15 cellular contexts compared by ENCODE assay signal in genomic region chr20:63897978-63898561, GRCh38. TPM values are rescaled to one million over a fixed set of nuclear protein-coding genes. Genes with fewer than 3 reads are reported as not detected.
DNase-seq lines count a peak whose midpoint lies in the region; ATAC-seq and TF ChIP-seq lines count a peak whose summit lies in the region.
"Had no signal": no experiment of that assay in that cellular context is flagged by ENCODE, and none has a peak within 500 bp of the region (broad histone marks: within the 10 kb centered on the region; RNA-seq: fewer than 3 reads in every experiment).

No MANE protein-coding gene starts in this region.

- no peak overlapping the region for H2AFZ ChIP-seq in PC-9
- H2AFZ ChIP-seq in trophoblast cell (ENCODE audit: insufficient read depth, low read length, poor library complexity): no peak overlapping the region

- peaks cover 57% of the 10 kb centered on the region for H3K4me1 Mint-ChIP-seq in activated CD8-positive, alpha-beta memory T cell treated with anti-CD3 and anti-CD28 coated beads, Interleukin-2, amount 10 ng/mL, durations not matched to agents 7 days and 5 days
- peaks cover 49% of the 10 kb centered on the region for H3K4me1 Mint-ChIP-seq in central memory CD8-positive, alpha-beta T cell
- peaks cover 27% of the 10 kb centered on the region for H3K4me1 Mint-ChIP-seq in MCF 10A (ENCODE audit: insufficient read depth, unreplicated experiment)

- no peak overlapping the region for H3K18ac ChIP-seq in trophoblast cell (ENCODE audit: low read length)

- H4K8ac ChIP-seq in trophoblast cell (ENCODE audit: low read depth, low read length): no peak overlapping the region

- H3K23ac ChIP-seq in trophoblast cell (ENCODE audit: low read length): no peak overlapping the region

- CTCF ChIA-PET in activated CD8-positive, alpha-beta memory T cell treated with anti-CD3 and anti-CD28 coated beads, Interleukin-2, amount 10 ng/mL, durations not matched to agents 7 days and 5 days (lab: Charles Lee): interaction anchor here (1.5 kb wide), 1 partner anchor 82 kb away, joined by 6 read pairs; the partner anchor contains the start of gene SAMD10
- CTCF ChIA-PET in PC-9 (lab: Charles Lee) (interaction anchor here (0.7 kb wide), 1 partner anchor 92 kb away, joined by 3 read pairs; no protein-coding TSS in a partner anchor), MCF 10A (lab: Yijun Ruan, JAX) (interaction anchor here (1.5 kb wide), 2 partner anchors 76 to 140 kb away, joined by 3 read pairs; no protein-coding TSS in a partner anchor)

- H3K27ac ChIP-seq in PC-9 (no peak overlapping the region), trophoblast cell (ENCODE audit: low read depth, low read length) (no peak overlapping the region)
- H3K27ac ChIP-seq: thoracic aorta had no signal

- H3K36me3 ChIP-seq in PC-9 (ENCODE audit: low read depth) (peaks cover 10% of the 10 kb centered on the region; the same call in 1 of the 2 replicates), trophoblast cell (ENCODE audit: control insufficient read depth in 1 of 2, insufficient read depth in 2 of 2, low read length in 2 of 2) (peaks cover 5 to 12% of the 10 kb centered on the region in 2 experiments)
- H3K36me3 ChIP-seq: pancreas, thoracic aorta had no signal

- H2BK5ac ChIP-seq in trophoblast cell (ENCODE audit: low read depth, low read length, poor library complexity): no peak overlapping the region

- POLR2A ChIA-PET in PC-9 (lab: Charles Lee; ENCODE audit: unreplicated experiment): no interaction called here
- POLR2A ChIA-PET in MCF 10A (lab: Yijun Ruan, JAX): interaction anchor here (6.8 kb wide), 1 partner anchor 32 kb away, joined by 142 read pairs; the partner anchor contains the start of gene TPD52L2

- no peak overlapping the region for H3K4me3 Mint-ChIP-seq in activated CD8-positive, alpha-beta memory T cell treated with anti-CD3 and anti-CD28 coated beads, Interleukin-2, amount 10 ng/mL, durations not matched to agents 7 days and 5 days
- H3K4me3 Mint-ChIP-seq in central memory CD8-positive, alpha-beta T cell: peak overlapping the region; percentile 90
- H3K4me3 Mint-ChIP-seq in MCF 10A (ENCODE audit: unreplicated experiment): no peak overlapping the region

- no peak for ATAC-seq in activated CD8-positive, alpha-beta memory T cell treated with anti-CD3 and anti-CD28 coated beads, Interleukin-2, amount 10 ng/mL, durations not matched to agents 7 days and 5 days
- no peak for ATAC-seq in central memory CD8-positive, alpha-beta T cell (replicated peaks; ENCODE audit: extremely low read depth, poor library complexity, severe bottlenecking)
- ATAC-seq in GM21528 (IDR thresholded peaks at IDR 0.05; ENCODE audit: low FRiP score, unreplicated experiment): no peak
- no peak for ATAC-seq in HG03039 (IDR thresholded peaks at IDR 0.05; ENCODE audit: unreplicated experiment)
- ATAC-seq: pancreas had no signal

- peak overlapping the region; percentile 25 for H3K27ac Mint-ChIP-seq in activated CD8-positive, alpha-beta memory T cell treated with anti-CD3 and anti-CD28 coated beads, Interleukin-2, amount 10 ng/mL, durations not matched to agents 7 days and 5 days
- no peak overlapping the region for H3K27ac Mint-ChIP-seq in central memory CD8-positive, alpha-beta T cell (ENCODE audit: low read depth)
- H3K27ac Mint-ChIP-seq in MCF 10A (ENCODE audit: low read depth, unreplicated experiment): no peak overlapping the region

- no CpG with 5 or more reads among the region's 6 CpGs for WGBS in trophoblast cell (ENCODE audit: extremely low coverage, insufficient coverage, insufficient read length)

- no peak overlapping the region for H2BK120ac ChIP-seq in trophoblast cell (ENCODE audit: insufficient read depth, low read length, poor library complexity)

- no TSS peak for BruUV-seq in PC-9 (replicated peaks; lab: Mats Ljungman, UMichigan)
- BruUV-seq in MCF 10A (replicated peaks; lab: Mats Ljungman, UMichigan): no TSS peak

- H3K9ac ChIP-seq in trophoblast cell (ENCODE audit: low read length): no peak overlapping the region

- no peak overlapping the region for H3K4me3 ChIP-seq in PC-9
- no peak overlapping the region for H3K4me3 ChIP-seq in trophoblast cell (ENCODE audit: low read depth, low read length)
- H3K4me3 ChIP-seq: pancreas, thoracic aorta had no signal

- H3K79me2 ChIP-seq in PC-9 (ENCODE audit: low read depth) (peaks cover 77% of the 10 kb centered on the region), trophoblast cell (ENCODE audit: control insufficient read depth, insufficient read depth, low read length, poor library complexity) (peaks cover 14% of the 10 kb centered on the region)

- H3K9me2 ChIP-seq in PC-9 (ENCODE audit: insufficient read depth): no peaks in the 10 kb centered on the region

- H4K12ac ChIP-seq in trophoblast cell (ENCODE audit: low read depth, low read length): no peak overlapping the region

- no peak overlapping the region for H4K91ac ChIP-seq in trophoblast cell (ENCODE audit: low read depth, low read length)

- H3K36me3 Mint-ChIP-seq in activated CD8-positive, alpha-beta memory T cell treated with anti-CD3 and anti-CD28 coated beads, Interleukin-2, amount 10 ng/mL, durations not matched to agents 7 days and 5 days: peaks cover 19% of the 10 kb centered on the region
- H3K36me3 Mint-ChIP-seq in central memory CD8-positive, alpha-beta T cell (ENCODE audit: insufficient read depth): peaks cover 27% of the 10 kb centered on the region
- peaks cover 17% of the 10 kb centered on the region for H3K36me3 Mint-ChIP-seq in MCF 10A (ENCODE audit: insufficient read depth, unreplicated experiment)

- no peak overlapping the region for H3K14ac ChIP-seq in trophoblast cell (ENCODE audit: low read length)

- no peak overlapping the region for H2BK12ac ChIP-seq in trophoblast cell (ENCODE audit: low read length)

- H3K4me1 ChIP-seq in PC-9 (replicated peaks; ENCODE audit: insufficient read depth) (peaks cover 26% of the 10 kb centered on the region), trophoblast cell (ENCODE audit: control insufficient read depth in 1 of 2, insufficient read depth in 2 of 2, low read length in 2 of 2) (peaks cover 8% of the 10 kb centered on the region in 2 experiments)

- peaks cover 52% of the 10 kb centered on the region for H4K20me1 ChIP-seq in PC-9 (ENCODE audit: insufficient read depth)

- no peaks in the 10 kb centered on the region for H3K27me3 ChIP-seq in PC-9 (ENCODE audit: insufficient read depth, low read depth)
- H3K27me3 ChIP-seq in trophoblast cell (ENCODE audit: insufficient read depth, low read length): no peaks in the 10 kb centered on the region
- H3K27me3 ChIP-seq: pancreas had no signal

- DNase-seq in activated CD8-positive, alpha-beta memory T cell treated with anti-CD3 and anti-CD28 coated beads, Interleukin-2, amount 10 ng/mL, durations not matched to agents 7 days and 5 days: no peak
- no peak for DNase-seq in activated CD8-positive, alpha-beta memory T cell treated with anti-CD3 and anti-CD28 coated beads for 24 hours
- no peak for DNase-seq in PC-9
- DNase-seq in central memory CD8-positive, alpha-beta T cell (ENCODE audit: low spot score in 2 of 2): no peak
- DNase-seq in trophoblast cell: peak in 1 of 2 donors; percentile 43
- no peak for DNase-seq in MCF 10A (ENCODE audit: unreplicated experiment)
- DNase-seq: ACHN; foreskin melanocyte; mammary epithelial cell; MM.1S; NK-92 treated with Interleukin-12 subunit alpha and Interleukin-12 subunit beta, amount 100 ng/mL, for 24 hours had no signal

- intact Hi-C loops in PC-9 (cut with micrococcal nuclease; ENCODE audit: unreplicated experiment): loop anchor here (5.0 kb wide), 1 partner anchor 59 kb away; the partner anchor contains the start of gene UCKL1
- intact Hi-C loops in MCF 10A (cut with micrococcal nuclease): no loop called here

- H3K27me3 Mint-ChIP-seq in activated CD8-positive, alpha-beta memory T cell treated with anti-CD3 and anti-CD28 coated beads, Interleukin-2, amount 10 ng/mL, durations not matched to agents 7 days and 5 days: no peaks in the 10 kb centered on the region
- no peaks in the 10 kb centered on the region for H3K27me3 Mint-ChIP-seq in central memory CD8-positive, alpha-beta T cell
- no peaks in the 10 kb centered on the region for H3K27me3 Mint-ChIP-seq in MCF 10A (ENCODE audit: insufficient read depth, unreplicated experiment)

- TF ChIP-seq CTCF in PC-9 (conservative IDR thresholded peaks at IDR 0.05) (no peak), MCF 10A (IDR thresholded peaks at IDR 0.05; ENCODE audit: unreplicated experiment) (no peak)

- H3K9me3 ChIP-seq in PC-9 (ENCODE audit: insufficient read depth, low read depth) (no peaks in the 10 kb centered on the region), trophoblast cell (ENCODE audit: insufficient read depth, low read depth, low read length) (no peaks in the 10 kb centered on the region)
- H3K9me3 ChIP-seq: pancreas, thoracic aorta had no signal

- H3K79me1 ChIP-seq in trophoblast cell (ENCODE audit: low read length): no peaks in the 10 kb centered on the region

- peak overlapping the region; percentile 77 for H3K4ac ChIP-seq in trophoblast cell (ENCODE audit: low read depth, low read length)

- no peaks in the 10 kb centered on the region for H3K9me3 Mint-ChIP-seq in activated CD8-positive, alpha-beta memory T cell treated with anti-CD3 and anti-CD28 coated beads, Interleukin-2, amount 10 ng/mL, durations not matched to agents 7 days and 5 days (ENCODE audit: low read depth)
- H3K9me3 Mint-ChIP-seq in central memory CD8-positive, alpha-beta T cell: no peaks in the 10 kb centered on the region
- H3K9me3 Mint-ChIP-seq in MCF 10A (ENCODE audit: unreplicated experiment): no peaks in the 10 kb centered on the region

- H2AK5ac ChIP-seq in trophoblast cell (ENCODE audit: low read length): no peak overlapping the region

- peaks cover 56% of the 10 kb centered on the region for H3F3A ChIP-seq in PC-9 (ENCODE audit: insufficient read depth, low read depth)

- H3K4me2 ChIP-seq in PC-9: peak overlapping the region; percentile 34; the same call in 1 of the 2 replicates
- no peak overlapping the region for H3K4me2 ChIP-seq in trophoblast cell (ENCODE audit: low read length)

RNA-seq across cellular contexts. Expression of gene DNAJC5, which starts 3.1 kb away (rescaled TPM):
- 10 to 100 TPM; 44.4 to 51.9 TPM for total RNA-seq in activated CD8-positive, alpha-beta memory T cell treated with anti-CD3 and anti-CD28 coated beads, Interleukin-2, amount 10 ng/mL, durations not matched to agents 7 days and 5 days
- total RNA-seq in PC-9 (2021): 47.0 and 48.1 TPM in 2 replicates
- polyA plus RNA-seq in trophoblast cell (2013): 24.9 and 25.0 TPM in 2 replicates
- total RNA-seq in MCF 10A (2022): 38.1 and 45.0 TPM in 2 replicates

RNA-seq across cellular contexts. Expression of gene TPD52L2, which starts 33.0 kb away (rescaled TPM):
- 10 to 100 TPM; 33.5 to 46.2 TPM for total RNA-seq in activated CD8-positive, alpha-beta memory T cell treated with anti-CD3 and anti-CD28 coated beads, Interleukin-2, amount 10 ng/mL, durations not matched to agents 7 days and 5 days
- total RNA-seq in PC-9 (2021) (149 and 158 TPM in 2 replicates), MCF 10A (2022) (174 and 175 TPM in 2 replicates)
- polyA plus RNA-seq in trophoblast cell (2013): 67.0 and 68.3 TPM in 2 replicates

RNA-seq across cellular contexts. Expression of gene ABHD16B, which starts 36.8 kb away (rescaled TPM):
- total RNA-seq in activated CD8-positive, alpha-beta memory T cell treated with anti-CD3 and anti-CD28 coated beads, Interleukin-2, amount 10 ng/mL, durations not matched to agents 7 days and 5 days: not detected
- total RNA-seq in PC-9 (2021) (not detected in 2 replicates), MCF 10A (2022) (not detected in 2 replicates)
- not detected in 2 replicates for polyA plus RNA-seq in trophoblast cell (2013)
- total RNA-seq: mammary epithelial cell, pancreas, thoracic aorta had no signal
- polyA plus RNA-seq: mammary epithelial cell had no signal

RNA-seq across cellular contexts. Expression of gene UCKL1, which starts 58.1 kb away (rescaled TPM):
- total RNA-seq in activated CD8-positive, alpha-beta memory T cell treated with anti-CD3 and anti-CD28 coated beads, Interleukin-2, amount 10 ng/mL, durations not matched to agents 7 days and 5 days: 10 to 100 TPM; 41.1 to 41.9 TPM
- total RNA-seq in PC-9 (2021) (51.7 and 55.1 TPM in 2 replicates), MCF 10A (2022) (38.6 and 43.7 TPM in 2 replicates)
- polyA plus RNA-seq in trophoblast cell (2013): 28.2 and 30.1 TPM in 2 replicates
